14 cellular contexts compared by ENCODE assay signal in the genomic region with DNA sequence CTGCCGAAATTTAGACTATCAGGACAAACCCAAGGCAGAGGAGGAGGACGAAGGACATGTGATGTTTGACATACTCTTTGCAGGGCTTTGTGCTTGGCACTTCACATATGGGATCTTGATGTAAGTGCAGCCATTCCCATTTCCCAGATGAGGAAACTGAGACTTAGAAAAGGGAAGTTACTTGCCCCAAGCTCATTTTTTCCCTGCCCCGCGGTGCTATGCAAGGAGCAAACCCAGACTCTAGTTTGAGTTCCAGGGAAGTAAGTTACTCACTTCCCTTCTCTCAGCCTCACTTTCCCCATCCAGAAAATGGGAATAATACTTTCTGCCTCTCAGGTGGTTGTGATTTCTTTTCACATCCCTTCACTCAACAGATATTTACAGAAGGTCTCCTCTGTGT. TPM values are rescaled to one million over a fixed set of nuclear protein-coding genes. Genes with fewer than 3 reads are reported as not detected.
"Had no signal": no experiment of that assay in that cellular context is flagged by ENCODE, and none has a peak within 500 bp of the region (broad histone marks: within the 10 kb centered on the region; RNA-seq: fewer than 3 reads in every experiment).

No MANE protein-coding gene starts in this region.

- DNase-seq: activated CD4-positive, alpha-beta T cell treated with anti-CD3 and anti-CD28 coated beads for 36 hours; cerebellar nuclear complex; dermis blood vessel endothelial cell; T-helper 1 cell had no signal

- H3K4me3 ChIP-seq: body of pancreas, pancreas, smooth muscle cell, tibial artery had no signal

- H3K27ac Mint-ChIP-seq: activated CD4-positive, alpha-beta memory T cell treated with anti-CD3 and anti-CD28 coated beads, Interleukin-2, amount 10 ng/mL, durations not matched to agents 7 days and 5 days; activated CD4-positive, alpha-beta T cell treated with anti-CD3 and anti-CD28 coated beads for 36 hours; activated naive CD4-positive, alpha-beta T cell treated with anti-CD3 and anti-CD28 coated beads, Interleukin-2, amount 50 U/mL, for 24 hours; stimulated activated effector memory CD8-positive, alpha-beta T cell treated with anti-CD3 and anti-CD28 coated beads, Interleukin-12 subunit alpha, Interleukin-12 subunit beta, amount 100 ng/mL, for 72 hours had no signal

- H3K36me3 ChIP-seq: pancreas, tibial artery, WERI-Rb-1 had no signal

- H3K27me3 ChIP-seq: body of pancreas, pancreas had no signal

- FAIRE-seq: pancreas had no signal

- H3K4me1 ChIP-seq: pancreas had no signal

- H3K36me3 Mint-ChIP-seq: activated naive CD4-positive, alpha-beta T cell treated with anti-CD3 and anti-CD28 coated beads, Interleukin-2, amount 50 U/mL, for 24 hours; stimulated activated effector memory CD8-positive, alpha-beta T cell treated with anti-CD3 and anti-CD28 coated beads, Interleukin-12 subunit alpha, Interleukin-12 subunit beta, amount 100 ng/mL, for 72 hours had no signal

- H3K4me3 Mint-ChIP-seq: activated CD4-positive, alpha-beta memory T cell treated with anti-CD3 and anti-CD28 coated beads, Interleukin-2, amount 10 ng/mL, durations not matched to agents 7 days and 5 days; activated CD4-positive, alpha-beta T cell treated with anti-CD3 and anti-CD28 coated beads for 36 hours; activated naive CD4-positive, alpha-beta T cell treated with anti-CD3 and anti-CD28 coated beads, Interleukin-2, amount 50 U/mL, for 24 hours; stimulated activated effector memory CD8-positive, alpha-beta T cell treated with anti-CD3 and anti-CD28 coated beads, Interleukin-12 subunit alpha, Interleukin-12 subunit beta, amount 100 ng/mL, for 72 hours had no signal

- H3K9me3 Mint-ChIP-seq: activated CD4-positive, alpha-beta memory T cell treated with anti-CD3 and anti-CD28 coated beads, Interleukin-2, amount 10 ng/mL, durations not matched to agents 7 days and 5 days; activated naive CD4-positive, alpha-beta T cell treated with anti-CD3 and anti-CD28 coated beads, Interleukin-2, amount 50 U/mL, for 24 hours; stimulated activated effector memory CD8-positive, alpha-beta T cell treated with anti-CD3 and anti-CD28 coated beads, Interleukin-12 subunit alpha, Interleukin-12 subunit beta, amount 100 ng/mL, for 72 hours had no signal

- H3K9me3 ChIP-seq: body of pancreas, pancreas, tibial artery had no signal

- ATAC-seq: activated CD4-positive, alpha-beta T cell treated with anti-CD3 and anti-CD28 coated beads for 36 hours; body of pancreas; pancreas; stimulated activated effector memory CD8-positive, alpha-beta T cell treated with anti-CD3 and anti-CD28 coated beads, Interleukin-12 subunit alpha, Interleukin-12 subunit beta, amount 100 ng/mL, for 72 hours had no signal

- H3K27ac ChIP-seq: body of pancreas, pancreas, SK-N-MC, tibial artery, WERI-Rb-1 had no signal

RNA-seq across cellular contexts. Expression of gene FOXO6, which starts 4.5 kb away (rescaled TPM):
- total RNA-seq: dermis blood vessel endothelial cell, glomerular endothelial cell had no signal
